Comparison of ENCODE assay signal across 16 cellular contexts in genomic region chr17:8494506-8495111, GRCh38.
"Had no signal": no experiment of that assay in that cellular context is flagged by ENCODE, and none has a peak within 500 bp of the region (broad histone marks: within the 10 kb centered on the region; RNA-seq: fewer than 3 reads in every experiment).

No MANE protein-coding gene starts in this region.

- H3K9me3 ChIP-seq: colonic mucosa, ovary, right lobe of liver, tibial artery had no signal

- H3K4me1 Mint-ChIP-seq: activated T-helper 17 cell treated with anti-CD3 and anti-CD28 coated beads, Interleukin-2, amount 50 U/mL, for 72 hours had no signal

- H3K27me3 Mint-ChIP-seq: activated T-helper 17 cell treated with anti-CD3 and anti-CD28 coated beads, Interleukin-2, amount 50 U/mL, for 72 hours had no signal

- H3K27me3 ChIP-seq: colonic mucosa, foreskin keratinocyte, ovary, right lobe of liver, tibial artery had no signal

- H3K9me3 Mint-ChIP-seq: activated T-helper 17 cell treated with anti-CD3 and anti-CD28 coated beads, Interleukin-2, amount 50 U/mL, for 72 hours had no signal

- H3K27ac ChIP-seq: colonic mucosa, foreskin keratinocyte, ovary, right lobe of liver had no signal

- H3K27ac Mint-ChIP-seq: activated naive CD4-positive, alpha-beta T cell treated with anti-CD3 and anti-CD28 coated beads for 36 hours; activated T-helper 17 cell treated with anti-CD3 and anti-CD28 coated beads, Interleukin-2, amount 50 U/mL, for 72 hours had no signal

- H3K4me1 ChIP-seq: colonic mucosa, foreskin keratinocyte, right lobe of liver, tibial artery had no signal

- H3K36me3 ChIP-seq: colonic mucosa, ovary had no signal

- ATAC-seq: activated T-helper 17 cell treated with anti-CD3 and anti-CD28 coated beads, Interleukin-2, amount 50 U/mL, for 72 hours; foreskin keratinocyte had no signal

- DNase-seq: activated CD4-positive, alpha-beta T cell treated with anti-CD3 and anti-CD28 coated beads, Interleukin-2, amount 50 U/mL, for 4 hours; activated CD4-positive, CD25-positive, alpha-beta regulatory T cell treated with anti-CD3 and anti-CD28 coated beads, Interleukin-2, amount 50 U/mL, for 72 hours; activated naive CD4-positive, alpha-beta T cell treated with anti-CD3 and anti-CD28 coated beads for 36 hours; activated T-cell treated with anti-CD3 and anti-CD28 coated beads for 4 hours; colonic mucosa; foreskin keratinocyte; glutamatergic neuron; hypothalamus; kidney glomerular epithelial cell; midbrain; ovary; stimulated activated CD4-positive, alpha-beta T cell treated with anti-CD3 and anti-CD28 coated beads, Interleukin-1b, Interleukin-23, amount 100 ng/mL, for 48 hours; T1000; tibial artery had no signal

- H3K4me3 Mint-ChIP-seq: activated naive CD4-positive, alpha-beta T cell treated with anti-CD3 and anti-CD28 coated beads for 36 hours; activated T-helper 17 cell treated with anti-CD3 and anti-CD28 coated beads, Interleukin-2, amount 50 U/mL, for 72 hours had no signal

- H3K4me3 ChIP-seq: colonic mucosa, ovary, right lobe of liver, tibial artery had no signal
